1 cellular context compared by ENCODE assay signal in the genomic region with DNA sequence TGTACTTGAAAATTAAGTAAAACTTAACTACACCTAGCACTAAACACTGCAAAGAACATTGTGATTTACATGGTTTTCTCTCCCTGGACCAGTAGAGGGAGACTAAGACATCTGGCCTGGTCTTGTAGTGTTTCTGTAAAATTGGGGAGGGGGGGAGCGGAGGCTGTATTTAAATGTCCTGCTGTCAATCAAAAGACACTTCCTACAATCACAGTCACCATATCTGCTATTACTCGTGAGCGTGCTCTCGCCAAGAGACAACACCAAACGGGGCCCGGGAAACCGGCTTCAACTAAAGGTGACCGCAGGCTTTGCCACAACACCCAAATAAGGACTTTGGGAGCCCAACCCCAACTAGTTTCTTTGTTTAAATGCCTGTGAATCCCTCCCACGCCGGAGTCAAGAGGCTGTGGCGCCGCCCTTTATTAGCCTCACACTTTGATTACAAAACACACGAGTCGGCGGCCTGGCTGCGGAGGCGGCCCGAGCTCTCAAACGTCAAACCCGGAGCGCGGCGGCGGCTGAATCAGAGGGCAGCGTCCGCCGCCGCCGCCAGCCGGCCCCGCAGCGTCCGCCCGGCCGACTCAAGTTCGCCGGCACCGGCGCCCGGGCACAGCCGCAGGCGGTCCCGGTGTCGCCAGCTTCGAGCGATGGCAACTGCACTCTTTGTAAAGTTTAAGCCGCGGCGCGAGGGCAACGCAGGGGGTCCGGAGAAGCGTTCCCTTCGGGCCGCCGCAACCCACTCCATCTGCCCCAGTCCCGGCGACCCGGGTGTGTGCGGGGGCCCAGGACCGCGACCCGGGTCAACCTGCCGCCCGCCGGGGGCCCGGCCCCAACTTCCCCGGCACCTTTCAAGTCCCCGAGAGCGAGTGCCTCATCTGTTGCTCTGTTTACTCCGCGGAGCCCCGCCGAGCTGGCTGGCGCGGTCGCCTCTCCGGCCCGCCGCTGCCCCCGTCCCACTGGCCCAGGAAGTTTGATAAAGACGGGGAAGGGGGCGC.
TF ChIP-seq lines count a peak whose summit lies in the region.

No MANE protein-coding gene starts in this region.

TF ChIP-seq in HepG2, 621 proteins besides CTCF, POLR2A, EP300 and RAD21 (continued from another document and continues in another):
- TF ChIP-seq, protein P1, sequence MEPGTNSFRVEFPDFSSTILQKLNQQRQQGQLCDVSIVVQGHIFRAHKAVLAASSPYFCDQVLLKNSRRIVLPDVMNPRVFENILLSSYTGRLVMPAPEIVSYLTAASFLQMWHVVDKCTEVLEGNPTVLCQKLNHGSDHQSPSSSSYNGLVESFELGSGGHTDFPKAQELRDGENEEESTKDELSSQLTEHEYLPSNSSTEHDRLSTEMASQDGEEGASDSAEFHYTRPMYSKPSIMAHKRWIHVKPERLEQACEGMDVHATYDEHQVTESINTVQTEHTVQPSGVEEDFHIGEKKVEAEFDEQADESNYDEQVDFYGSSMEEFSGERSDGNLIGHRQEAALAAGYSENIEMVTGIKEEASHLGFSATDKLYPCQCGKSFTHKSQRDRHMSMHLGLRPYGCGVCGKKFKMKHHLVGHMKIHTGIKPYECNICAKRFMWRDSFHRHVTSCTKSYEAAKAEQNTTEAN (CRISPR knock-in tag; conservative IDR thresholded peaks at IDR 0.05) = 0 out of 2 replicates have a peak, but pooled peaks have one; percentile 50
- TF ChIP-seq MATR3 (CRISPR knock-in tag; IDR thresholded peaks at IDR 0.05) = no peak
- no peak for TF ChIP-seq ZNF333 (CRISPR knock-in tag; IDR thresholded peaks at IDR 0.05; ENCODE audit: borderline replicate concordance)
- TF ChIP-seq, protein P2, sequence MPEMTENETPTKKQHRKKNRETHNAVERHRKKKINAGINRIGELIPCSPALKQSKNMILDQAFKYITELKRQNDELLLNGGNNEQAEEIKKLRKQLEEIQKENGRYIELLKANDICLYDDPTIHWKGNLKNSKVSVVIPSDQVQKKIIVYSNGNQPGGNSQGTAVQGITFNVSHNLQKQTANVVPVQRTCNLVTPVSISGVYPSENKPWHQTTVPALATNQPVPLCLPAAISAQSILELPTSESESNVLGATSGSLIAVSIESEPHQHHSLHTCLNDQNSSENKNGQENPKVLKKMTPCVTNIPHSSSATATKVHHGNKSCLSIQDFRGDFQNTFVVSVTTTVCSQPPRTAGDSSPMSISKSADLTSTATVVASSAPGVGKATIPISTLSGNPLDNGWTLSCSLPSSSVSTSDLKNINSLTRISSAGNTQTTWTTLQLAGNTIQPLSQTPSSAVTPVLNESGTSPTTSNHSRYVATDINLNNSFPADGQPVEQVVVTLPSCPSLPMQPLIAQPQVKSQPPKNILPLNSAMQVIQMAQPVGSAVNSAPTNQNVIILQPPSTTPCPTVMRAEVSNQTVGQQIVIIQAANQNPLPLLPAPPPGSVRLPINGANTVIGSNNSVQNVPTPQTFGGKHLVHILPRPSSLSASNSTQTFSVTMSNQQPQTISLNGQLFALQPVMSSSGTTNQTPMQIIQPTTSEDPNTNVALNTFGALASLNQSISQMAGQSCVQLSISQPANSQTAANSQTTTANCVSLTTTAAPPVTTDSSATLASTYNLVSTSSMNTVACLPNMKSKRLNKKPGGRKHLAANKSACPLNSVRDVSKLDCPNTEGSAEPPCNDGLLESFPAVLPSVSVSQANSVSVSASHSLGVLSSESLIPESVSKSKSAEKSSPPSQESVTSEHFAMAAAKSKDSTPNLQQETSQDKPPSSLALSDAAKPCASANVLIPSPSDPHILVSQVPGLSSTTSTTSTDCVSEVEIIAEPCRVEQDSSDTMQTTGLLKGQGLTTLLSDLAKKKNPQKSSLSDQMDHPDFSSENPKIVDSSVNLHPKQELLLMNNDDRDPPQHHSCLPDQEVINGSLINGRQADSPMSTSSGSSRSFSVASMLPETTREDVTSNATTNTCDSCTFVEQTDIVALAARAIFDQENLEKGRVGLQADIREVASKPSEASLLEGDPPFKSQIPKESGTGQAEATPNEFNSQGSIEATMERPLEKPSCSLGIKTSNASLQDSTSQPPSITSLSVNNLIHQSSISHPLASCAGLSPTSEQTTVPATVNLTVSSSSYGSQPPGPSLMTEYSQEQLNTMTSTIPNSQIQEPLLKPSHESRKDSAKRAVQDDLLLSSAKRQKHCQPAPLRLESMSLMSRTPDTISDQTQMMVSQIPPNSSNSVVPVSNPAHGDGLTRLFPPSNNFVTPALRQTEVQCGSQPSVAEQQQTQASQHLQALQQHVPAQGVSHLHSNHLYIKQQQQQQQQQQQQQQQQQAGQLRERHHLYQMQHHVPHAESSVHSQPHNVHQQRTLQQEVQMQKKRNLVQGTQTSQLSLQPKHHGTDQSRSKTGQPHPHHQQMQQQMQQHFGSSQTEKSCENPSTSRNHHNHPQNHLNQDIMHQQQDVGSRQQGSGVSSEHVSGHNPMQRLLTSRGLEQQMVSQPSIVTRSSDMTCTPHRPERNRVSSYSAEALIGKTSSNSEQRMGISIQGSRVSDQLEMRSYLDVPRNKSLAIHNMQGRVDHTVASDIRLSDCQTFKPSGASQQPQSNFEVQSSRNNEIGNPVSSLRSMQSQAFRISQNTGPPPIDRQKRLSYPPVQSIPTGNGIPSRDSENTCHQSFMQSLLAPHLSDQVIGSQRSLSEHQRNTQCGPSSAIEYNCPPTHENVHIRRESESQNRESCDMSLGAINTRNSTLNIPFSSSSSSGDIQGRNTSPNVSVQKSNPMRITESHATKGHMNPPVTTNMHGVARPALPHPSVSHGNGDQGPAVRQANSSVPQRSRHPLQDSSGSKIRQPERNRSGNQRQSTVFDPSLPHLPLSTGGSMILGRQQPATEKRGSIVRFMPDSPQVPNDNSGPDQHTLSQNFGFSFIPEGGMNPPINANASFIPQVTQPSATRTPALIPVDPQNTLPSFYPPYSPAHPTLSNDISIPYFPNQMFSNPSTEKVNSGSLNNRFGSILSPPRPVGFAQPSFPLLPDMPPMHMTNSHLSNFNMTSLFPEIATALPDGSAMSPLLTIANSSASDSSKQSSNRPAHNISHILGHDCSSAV (CRISPR knock-in tag; IDR thresholded peaks at IDR 0.05; ENCODE audit: borderline replicate concordance) = no peak
- TF ChIP-seq ZNF557 (CRISPR knock-in tag; IDR thresholded peaks at IDR 0.05) = peak; percentile 73; the same call in 1 of the 2 replicates
- TF ChIP-seq HMG20A (CRISPR knock-in tag; IDR thresholded peaks at IDR 0.05; ENCODE audit: borderline replicate concordance) = no peak
- no peak for TF ChIP-seq ZNF790 (CRISPR knock-in tag; IDR thresholded peaks at IDR 0.05; ENCODE audit: borderline replicate concordance)
- no peak for TF ChIP-seq KLF15 (CRISPR knock-in tag; IDR thresholded peaks at IDR 0.05; ENCODE audit: borderline replicate concordance)
- peak; percentile 81; the same call in 1 of the 2 replicates for TF ChIP-seq SIN3A (IDR thresholded peaks at IDR 0.05; ENCODE audit: borderline replicate concordance, low read depth, low read length)
- TF ChIP-seq ZNF558 (CRISPR knock-in tag; IDR thresholded peaks at IDR 0.05; ENCODE audit: borderline replicate concordance) = 0 out of 2 replicates have a peak, but pooled peaks have one; percentile 27
- TF ChIP-seq SMC3 (IDR thresholded peaks at IDR 0.05; ENCODE audit: low read length) = peak; percentile 93
- TF ChIP-seq ZMYM2 (CRISPR knock-in tag; IDR thresholded peaks at IDR 0.05) = 0 out of 2 replicates have a peak, but pooled peaks have one; percentile 23
- TF ChIP-seq ZNF577 (CRISPR knock-in tag; IDR thresholded peaks at IDR 0.05; ENCODE audit: borderline replicate concordance, low read depth) = no peak
- TF ChIP-seq, protein P3, sequence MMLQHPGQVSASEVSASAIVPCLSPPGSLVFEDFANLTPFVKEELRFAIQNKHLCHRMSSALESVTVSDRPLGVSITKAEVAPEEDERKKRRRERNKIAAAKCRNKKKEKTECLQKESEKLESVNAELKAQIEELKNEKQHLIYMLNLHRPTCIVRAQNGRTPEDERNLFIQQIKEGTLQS (CRISPR knock-in tag; IDR thresholded peaks at IDR 0.05) = no peak
- peak; percentile 49; the same call in 1 of the 2 replicates for TF ChIP-seq ZNF879 (CRISPR knock-in tag; IDR thresholded peaks at IDR 0.05)
- TF ChIP-seq, protein P4, sequence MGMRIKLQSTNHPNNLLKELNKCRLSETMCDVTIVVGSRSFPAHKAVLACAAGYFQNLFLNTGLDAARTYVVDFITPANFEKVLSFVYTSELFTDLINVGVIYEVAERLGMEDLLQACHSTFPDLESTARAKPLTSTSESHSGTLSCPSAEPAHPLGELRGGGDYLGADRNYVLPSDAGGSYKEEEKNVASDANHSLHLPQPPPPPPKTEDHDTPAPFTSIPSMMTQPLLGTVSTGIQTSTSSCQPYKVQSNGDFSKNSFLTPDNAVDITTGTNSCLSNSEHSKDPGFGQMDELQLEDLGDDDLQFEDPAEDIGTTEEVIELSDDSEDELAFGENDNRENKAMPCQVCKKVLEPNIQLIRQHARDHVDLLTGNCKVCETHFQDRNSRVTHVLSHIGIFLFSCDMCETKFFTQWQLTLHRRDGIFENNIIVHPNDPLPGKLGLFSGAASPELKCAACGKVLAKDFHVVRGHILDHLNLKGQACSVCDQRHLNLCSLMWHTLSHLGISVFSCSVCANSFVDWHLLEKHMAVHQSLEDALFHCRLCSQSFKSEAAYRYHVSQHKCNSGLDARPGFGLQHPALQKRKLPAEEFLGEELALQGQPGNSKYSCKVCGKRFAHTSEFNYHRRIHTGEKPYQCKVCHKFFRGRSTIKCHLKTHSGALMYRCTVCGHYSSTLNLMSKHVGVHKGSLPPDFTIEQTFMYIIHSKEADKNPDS (CRISPR knock-in tag; IDR thresholded peaks at IDR 0.05) = 0 out of 2 replicates have a peak, but pooled peaks have one; percentile 35
- TF ChIP-seq RBM22 (optimal IDR thresholded peaks at IDR 0.05; ENCODE audit: low read length) = peak; percentile 27
- TF ChIP-seq, protein P5, sequence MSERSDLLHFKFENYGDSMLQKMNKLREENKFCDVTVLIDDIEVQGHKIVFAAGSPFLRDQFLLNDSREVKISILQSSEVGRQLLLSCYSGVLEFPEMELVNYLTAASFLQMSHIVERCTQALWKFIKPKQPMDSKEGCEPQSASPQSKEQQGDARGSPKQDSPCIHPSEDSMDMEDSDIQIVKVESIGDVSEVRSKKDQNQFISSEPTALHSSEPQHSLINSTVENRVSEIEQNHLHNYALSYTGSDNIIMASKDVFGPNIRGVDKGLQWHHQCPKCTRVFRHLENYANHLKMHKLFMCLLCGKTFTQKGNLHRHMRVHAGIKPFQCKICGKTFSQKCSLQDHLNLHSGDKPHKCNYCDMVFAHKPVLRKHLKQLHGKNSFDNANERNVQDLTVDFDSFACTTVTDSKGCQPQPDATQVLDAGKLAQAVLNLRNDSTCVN (CRISPR knock-in tag; IDR thresholded peaks at IDR 0.05; ENCODE audit: borderline replicate concordance) = no peak
- TF ChIP-seq BRD4 (CRISPR knock-in tag; IDR thresholded peaks at IDR 0.05) = 0 out of 2 replicates have a peak, but pooled peaks have one; percentile 30
- TF ChIP-seq ZNF670 (CRISPR knock-in tag; IDR thresholded peaks at IDR 0.05; ENCODE audit: borderline replicate concordance) = no peak
- TF ChIP-seq CREB1 (IDR thresholded peaks at IDR 0.05) = peak; percentile 8; the same call in 1 of the 2 replicates
- TF ChIP-seq CREB1 (CRISPR knock-in tag; IDR thresholded peaks at IDR 0.05) = peak; percentile 62
- no peak; the same call in 1 of the 2 replicates for TF ChIP-seq ZNF816 (CRISPR knock-in tag; IDR thresholded peaks at IDR 0.05; ENCODE audit: borderline replicate concordance)
- TF ChIP-seq ARNT (IDR thresholded peaks at IDR 0.05) = no peak
- no peak for TF ChIP-seq ZNF644 (CRISPR knock-in tag; IDR thresholded peaks at IDR 0.05; ENCODE audit: low read depth)
- TF ChIP-seq, protein P6, sequence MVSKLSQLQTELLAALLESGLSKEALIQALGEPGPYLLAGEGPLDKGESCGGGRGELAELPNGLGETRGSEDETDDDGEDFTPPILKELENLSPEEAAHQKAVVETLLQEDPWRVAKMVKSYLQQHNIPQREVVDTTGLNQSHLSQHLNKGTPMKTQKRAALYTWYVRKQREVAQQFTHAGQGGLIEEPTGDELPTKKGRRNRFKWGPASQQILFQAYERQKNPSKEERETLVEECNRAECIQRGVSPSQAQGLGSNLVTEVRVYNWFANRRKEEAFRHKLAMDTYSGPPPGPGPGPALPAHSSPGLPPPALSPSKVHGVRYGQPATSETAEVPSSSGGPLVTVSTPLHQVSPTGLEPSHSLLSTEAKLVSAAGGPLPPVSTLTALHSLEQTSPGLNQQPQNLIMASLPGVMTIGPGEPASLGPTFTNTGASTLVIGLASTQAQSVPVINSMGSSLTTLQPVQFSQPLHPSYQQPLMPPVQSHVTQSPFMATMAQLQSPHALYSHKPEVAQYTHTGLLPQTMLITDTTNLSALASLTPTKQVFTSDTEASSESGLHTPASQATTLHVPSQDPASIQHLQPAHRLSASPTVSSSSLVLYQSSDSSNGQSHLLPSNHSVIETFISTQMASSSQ (IDR thresholded peaks at IDR 0.05; ENCODE audit: low read depth) = no peak
- TF ChIP-seq, protein P6 (CRISPR knock-in tag; IDR thresholded peaks at IDR 0.05; ENCODE audit: borderline replicate concordance) = peak; percentile 79
- TF ChIP-seq, protein P7, sequence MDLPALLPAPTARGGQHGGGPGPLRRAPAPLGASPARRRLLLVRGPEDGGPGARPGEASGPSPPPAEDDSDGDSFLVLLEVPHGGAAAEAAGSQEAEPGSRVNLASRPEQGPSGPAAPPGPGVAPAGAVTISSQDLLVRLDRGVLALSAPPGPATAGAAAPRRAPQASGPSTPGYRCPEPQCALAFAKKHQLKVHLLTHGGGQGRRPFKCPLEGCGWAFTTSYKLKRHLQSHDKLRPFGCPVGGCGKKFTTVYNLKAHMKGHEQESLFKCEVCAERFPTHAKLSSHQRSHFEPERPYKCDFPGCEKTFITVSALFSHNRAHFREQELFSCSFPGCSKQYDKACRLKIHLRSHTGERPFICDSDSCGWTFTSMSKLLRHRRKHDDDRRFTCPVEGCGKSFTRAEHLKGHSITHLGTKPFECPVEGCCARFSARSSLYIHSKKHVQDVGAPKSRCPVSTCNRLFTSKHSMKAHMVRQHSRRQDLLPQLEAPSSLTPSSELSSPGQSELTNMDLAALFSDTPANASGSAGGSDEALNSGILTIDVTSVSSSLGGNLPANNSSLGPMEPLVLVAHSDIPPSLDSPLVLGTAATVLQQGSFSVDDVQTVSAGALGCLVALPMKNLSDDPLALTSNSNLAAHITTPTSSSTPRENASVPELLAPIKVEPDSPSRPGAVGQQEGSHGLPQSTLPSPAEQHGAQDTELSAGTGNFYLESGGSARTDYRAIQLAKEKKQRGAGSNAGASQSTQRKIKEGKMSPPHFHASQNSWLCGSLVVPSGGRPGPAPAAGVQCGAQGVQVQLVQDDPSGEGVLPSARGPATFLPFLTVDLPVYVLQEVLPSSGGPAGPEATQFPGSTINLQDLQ (CRISPR knock-in tag; IDR thresholded peaks at IDR 0.05) = peak; percentile 16; the same call in 1 of the 2 replicates
- TF ChIP-seq HNF4A (CRISPR knock-in tag; IDR thresholded peaks at IDR 0.05) = 0 out of 2 replicates have a peak, but pooled peaks have one; percentile 11
- peak; percentile 39; the same call in 1 of the 3 replicates for TF ChIP-seq MXI1 (IDR thresholded peaks at IDR 0.05; ENCODE audit: borderline replicate concordance, low read depth, low read length)
- peak; percentile 54 for TF ChIP-seq HOXA3 (CRISPR knock-in tag; IDR thresholded peaks at IDR 0.05)
- peak; percentile 38; the same call in 1 of the 2 replicates for TF ChIP-seq BCL6 (CRISPR knock-in tag; IDR thresholded peaks at IDR 0.05)
